8 cellular contexts compared by ENCODE assay signal in genomic region chr3:44995142-44995770, GRCh38. TPM values are rescaled to one million over a fixed set of nuclear protein-coding genes. Genes with fewer than 3 reads are reported as not detected.
DNase-seq lines count a peak whose midpoint lies in the region; TF ChIP-seq lines count a peak whose summit lies in the region.

No MANE protein-coding gene starts in this region.

- H3K4me3 ChIP-seq in BJ (ENCODE audit: low read depth, low read length) = no peak overlapping the region

- H3K36me3 ChIP-seq in BJ (ENCODE audit: control insufficient read depth, insufficient read depth, low read length) = peaks cover 15% of the 10 kb centered on the region

- peaks cover 68% of the 10 kb centered on the region for H3K36me3 Mint-ChIP-seq in MCF 10A (ENCODE audit: insufficient read depth, unreplicated experiment)

- H3K27me3 Mint-ChIP-seq in MCF 10A (ENCODE audit: insufficient read depth, unreplicated experiment) = no peaks in the 10 kb centered on the region

- CTCF ChIA-PET in BJ (lab: Yijun Ruan, JAX) = interaction anchor here (1.6 to 2.2 kb wide), 3 partner anchors 10 to 81 kb away, joined by 3 to 11 read pairs (median 4); no protein-coding TSS in a partner anchor
- CTCF ChIA-PET in MCF 10A (lab: Yijun Ruan, JAX) = interaction anchor here (0.9 to 1.6 kb wide), 5 partner anchors 13 to 1296 kb away, joined by 3 to 4 read pairs (median 3); partner anchors contain the start of genes EXOSC7 and ZDHHC3

- no TSS peak for BruUV-seq in MCF 10A (replicated peaks; lab: Mats Ljungman, UMichigan)

- no peak overlapping the region for H3K4me3 Mint-ChIP-seq in MCF 10A (ENCODE audit: unreplicated experiment)

- H3K27me3 ChIP-seq in BJ (ENCODE audit: control insufficient read depth, insufficient read depth, low read length) = no peaks in the 10 kb centered on the region

- peaks cover 40% of the 10 kb centered on the region for H3K4me1 Mint-ChIP-seq in MCF 10A (ENCODE audit: insufficient read depth, unreplicated experiment)

- DNase-seq in BJ (ENCODE audit: low read depth) (peak; percentile 55), NCI-H1092 treated with DMSO at 0.1 percent for 48 hours (lab: John Stamatoyannopoulos, UW) (peak; percentile 48), MCF 10A (ENCODE audit: unreplicated experiment) (peak; percentile 70), medulla oblongata (ENCODE audit: extremely low spot score) (peak; percentile 51), cerebellar nuclear complex (lab: John Stamatoyannopoulos, UW) (no peak), globus pallidus (ENCODE audit: low spot score) (no peak), GM20000 (ENCODE audit: low spot score) (no peak)
- no peak for DNase-seq in activated CD8-positive, alpha-beta memory T cell treated with anti-CD3 and anti-CD28 coated beads for 24 hours

- TF ChIP-seq CTCF in BJ (IDR thresholded peaks at IDR 0.05; ENCODE audit: insufficient read depth, low read depth, low read length) (no peak), MCF 10A (IDR thresholded peaks at IDR 0.05; ENCODE audit: unreplicated experiment) (no peak), GM20000 (IDR thresholded peaks at IDR 0.05; ENCODE audit: extremely low read depth, missing control alignments) (no peak)

- POLR2A ChIA-PET in BJ (lab: Charles Lee) = no interaction called here
- POLR2A ChIA-PET in MCF 10A (lab: Yijun Ruan, JAX) = interaction anchor here (1.3 to 4.9 kb wide), 3 partner anchors 13 to 20 kb away, joined by 4 to 60 read pairs (median 24); partner anchors contain the start of genes EXOSC7 and ZDHHC3

- no peaks in the 10 kb centered on the region for H3K9me3 Mint-ChIP-seq in MCF 10A (ENCODE audit: unreplicated experiment)

- H3K27ac Mint-ChIP-seq in MCF 10A (ENCODE audit: low read depth, unreplicated experiment) = peak overlapping the region; percentile 76

- intact Hi-C loops in MCF 10A (cut with micrococcal nuclease) = no loop called here

RNA-seq across cellular contexts. Expression of gene EXOSC7, which starts 19.2 kb away (rescaled TPM):
- polyA plus RNA-seq in BJ (2011; rRNA removed) = 45.4 and 50.6 TPM in 2 replicates
- 16.6 and 26.7 TPM in 2 replicates for polyA minus RNA-seq in BJ (2011; rRNA and poly(A)+ RNA removed)
- 59.7 and 73.3 TPM in 2 replicates for total RNA-seq in MCF 10A (2022)

RNA-seq across cellular contexts. Expression of gene ZDHHC3, which starts 19.3 kb away (rescaled TPM):
- polyA plus RNA-seq in BJ (2011; rRNA removed) = 134 and 198 TPM in 2 replicates
- 115 and 186 TPM in 2 replicates for polyA minus RNA-seq in BJ (2011; rRNA and poly(A)+ RNA removed)
- total RNA-seq in MCF 10A (2022) = 37.7 and 40.1 TPM in 2 replicates

RNA-seq across cellular contexts. Expression of gene CLEC3B, which starts 30.8 kb away (rescaled TPM):
- 18.2 and 22.3 TPM in 2 replicates for polyA plus RNA-seq in BJ (2011; rRNA removed)
- polyA minus RNA-seq in BJ (2011; rRNA and poly(A)+ RNA removed) = 0.57 and 1.8 TPM in 2 replicates
- not detected in 2 replicates for total RNA-seq in MCF 10A (2022)

Comparison
In these comparisons a context has a peak if more than half of its experiments do, and no peak if none do; other contexts are left out.
1. DNase-seq: peak in BJ (single experiment), NCI-H1092 treated with DMSO at 0.1 percent for 48 hours (single experiment), MCF 10A (single experiment) and medulla oblongata (single experiment); none in cerebellar nuclear complex (0 of 2), globus pallidus (single experiment), GM20000 (single experiment) and activated CD8-positive, alpha-beta memory T cell treated with anti-CD3 and anti-CD28 coated beads for 24 hours (single experiment).